18 cellular contexts compared by ENCODE assay signal in the genomic region with DNA sequence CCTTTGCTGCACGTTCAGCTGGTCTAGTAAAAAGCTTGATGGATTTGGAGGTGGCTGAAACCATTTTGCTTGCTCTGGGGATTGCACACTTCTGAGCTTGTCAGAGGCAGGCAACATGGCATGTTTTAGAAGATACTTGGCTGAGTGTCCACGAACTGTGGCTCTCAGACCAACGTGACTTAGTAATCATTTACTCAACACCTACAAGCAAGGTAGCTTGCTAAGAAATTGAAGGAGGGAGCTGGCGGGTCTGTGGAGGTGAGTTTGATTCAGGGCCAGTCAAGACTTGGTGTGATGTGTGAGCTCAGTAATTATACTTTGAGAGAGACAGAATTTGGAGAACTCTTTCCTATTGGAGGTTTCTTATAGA.
DNase-seq lines count a peak whose midpoint lies in the region; ATAC-seq and TF ChIP-seq lines count a peak whose summit lies in the region.
"Had no signal": no experiment of that assay in that cellular context is flagged by ENCODE, and none has a peak within 500 bp of the region (broad histone marks: within the 10 kb centered on the region; RNA-seq: fewer than 3 reads in every experiment).

No MANE protein-coding gene starts in this region.

- peak overlapping the region in 8 of 10 donors; percentile 23 to 81 (median 64) for H3K27ac ChIP-seq in heart right ventricle
- peak overlapping the region; percentile 16 to 26 for H3K27ac ChIP-seq in aorta (ENCODE audit: low read depth in 1 of 2, low read length in 2 of 2)
- H3K27ac ChIP-seq: parathyroid adenoma had no signal

- no peak overlapping the region for H3K4me3 Mint-ChIP-seq in osteocyte (ENCODE audit: unreplicated experiment)
- H3K4me3 Mint-ChIP-seq: activated naive CD8-positive, alpha-beta T cell treated with anti-CD3 and anti-CD28 coated beads, Interleukin-2, amount 10 ng/mL, durations not matched to agents 7 days and 5 days; activated T-cell treated with anti-CD3 and anti-CD28 coated beads, Interleukin-2, amount 50 U/mL, for 24 hours; CD4-positive, alpha-beta memory T cell had no signal

- H3K9me3 Mint-ChIP-seq in osteocyte (ENCODE audit: unreplicated experiment), result no peaks in the 10 kb centered on the region
- H3K9me3 Mint-ChIP-seq: activated naive CD8-positive, alpha-beta T cell treated with anti-CD3 and anti-CD28 coated beads, Interleukin-2, amount 10 ng/mL, durations not matched to agents 7 days and 5 days; activated T-cell treated with anti-CD3 and anti-CD28 coated beads, Interleukin-2, amount 50 U/mL, for 24 hours; CD4-positive, alpha-beta memory T cell had no signal

- peaks cover 7% of the 10 kb centered on the region for H3K36me3 Mint-ChIP-seq in osteocyte (ENCODE audit: unreplicated experiment)

- intact Hi-C loops in heart right ventricle (cut with DNase I), result loop anchor here in 5 of 10 donors (5.0 to 10.0 kb wide), 7 partner anchors 195 to 605 kb away; a partner anchor contains a TSS
- intact Hi-C loops in Right ventricle myocardium superior (cut with DNase I), result loop anchor here (10.0 kb wide), 2 partner anchors 195 to 605 kb away; a partner anchor contains a TSS
- intact Hi-C loops in aorta (cut with DNase I), result no loop called here
- intact Hi-C loops in left colon (cut with DNase I, micrococcal nuclease), result no loop called here

- TF ChIP-seq CTCF in heart right ventricle (IDR thresholded peaks at IDR 0.05) (no peak), epithelial cell of proximal tubule (conservative IDR thresholded peaks at IDR 0.05; ENCODE audit: low read depth, low read length) (no peak), osteocyte (IDR thresholded peaks at IDR 0.05) (no peak)

- no peak for ATAC-seq in heart right ventricle
- no peak for ATAC-seq in Right ventricle myocardium superior (ENCODE audit: poor library complexity)
- no peak for ATAC-seq in aorta (ENCODE audit: low FRiP score)
- ATAC-seq in HG03520 (IDR thresholded peaks at IDR 0.05; ENCODE audit: unreplicated experiment), result no peak
- no peak for ATAC-seq in left colon
- ATAC-seq: PC-3 had no signal

- H3K4me3 ChIP-seq in heart right ventricle (no peak overlapping the region), epithelial cell of proximal tubule (ENCODE audit: low read depth, low read length) (no peak overlapping the region), aorta (ENCODE audit: low read length in 2 of 2) (no peak overlapping the region)
- H3K4me3 ChIP-seq: MG63 had no signal

- DNase-seq in heart right ventricle (no peak), Right ventricle myocardium superior (no peak), epithelial cell of proximal tubule (ENCODE audit: low read depth) (peak; percentile 52), osteocyte (ENCODE audit: extremely low spot score, unreplicated experiment) (no peak), aorta (no peak), hippocampal formation (lab: John Stamatoyannopoulos, UW) (no peak), left colon (no peak)
- DNase-seq: activated naive CD8-positive, alpha-beta T cell treated with anti-CD3 and anti-CD28 coated beads, Interleukin-2, amount 10 ng/mL, durations not matched to agents 7 days and 5 days; activated T-cell treated with anti-CD3 and anti-CD28 coated beads, Interleukin-2, amount 50 U/mL, for 24 hours; CD4-positive, alpha-beta memory T cell; cerebellar nuclear complex; EL; NCI-H187; stimulated activated CD4-positive, alpha-beta T cell treated with anti-CD3 and anti-CD28 coated beads, Interleukin-15, amount 100 ng/mL, for 24 hours had no signal

- peaks cover 50% of the 10 kb centered on the region for H3K4me1 Mint-ChIP-seq in osteocyte (ENCODE audit: unreplicated experiment)

- no peaks in the 10 kb centered on the region for H3K9me3 ChIP-seq in heart right ventricle
- no peaks in the 10 kb centered on the region for H3K9me3 ChIP-seq in aorta (ENCODE audit: control insufficient read depth, low read length)
- H3K9me3 ChIP-seq: MG63 had no signal

- peak overlapping the region; percentile 89 for H3K27ac Mint-ChIP-seq in osteocyte (ENCODE audit: unreplicated experiment)
- H3K27ac Mint-ChIP-seq: activated naive CD8-positive, alpha-beta T cell treated with anti-CD3 and anti-CD28 coated beads, Interleukin-2, amount 10 ng/mL, durations not matched to agents 7 days and 5 days; activated T-cell treated with anti-CD3 and anti-CD28 coated beads, Interleukin-2, amount 50 U/mL, for 24 hours had no signal

- H3K36me3 ChIP-seq in heart right ventricle (no peaks in the 10 kb centered on the region), aorta (ENCODE audit: control insufficient read depth in 1 of 2, insufficient read depth in 2 of 2, low read length in 1 of 2) (peaks cover 0 to 3% of the 10 kb centered on the region in 2 donors)
- H3K36me3 ChIP-seq: MG63 had no signal

- H3K27me3 Mint-ChIP-seq in osteocyte (ENCODE audit: unreplicated experiment), result no peaks in the 10 kb centered on the region
- H3K27me3 Mint-ChIP-seq: activated naive CD8-positive, alpha-beta T cell treated with anti-CD3 and anti-CD28 coated beads, Interleukin-2, amount 10 ng/mL, durations not matched to agents 7 days and 5 days; activated T-cell treated with anti-CD3 and anti-CD28 coated beads, Interleukin-2, amount 50 U/mL, for 24 hours; CD4-positive, alpha-beta memory T cell had no signal

- H3K4me1 ChIP-seq in heart right ventricle, result peaks cover 8 to 61% (median 39%) of the 10 kb centered on the region in 9 donors
- peaks cover 8 to 21% of the 10 kb centered on the region in 2 donors for H3K4me1 ChIP-seq in aorta (ENCODE audit: control insufficient read depth in 1 of 2, insufficient read depth in 2 of 2, low read length in 2 of 2)

- 49 to 55% methylated on average over 4 of the region's 4 CpGs for WGBS in heart right ventricle, 2 donors
- 26 to 35% methylated on average over 4 of the region's 4 CpGs for WGBS in aorta, 2 donors

- no peaks in the 10 kb centered on the region for H3K27me3 ChIP-seq in heart right ventricle
- H3K27me3 ChIP-seq in aorta (ENCODE audit: control insufficient read depth in 1 of 2, insufficient read depth in 2 of 2, low read length in 1 of 2), result no peaks in the 10 kb centered on the region
- H3K27me3 ChIP-seq: MG63 had no signal
